ENCODE assay signal across 16 cellular contexts in genomic region chr2:169961911-169962310, GRCh38.
A peak's percentile ranks its signal among the peaks of the same experiment; 100 is the strongest.
DNase-seq lines count a peak whose midpoint lies in the region; ATAC-seq and TF ChIP-seq lines count a peak whose summit lies in the region.
"Had no signal": no experiment of that assay in that cellular context is flagged by ENCODE, and none has a peak within 500 bp of the region (broad histone marks: within the 10 kb centered on the region; RNA-seq: fewer than 3 reads in every experiment).

No MANE protein-coding gene starts in this region.

- peak; percentile 56 for DNase-seq in GM04504 (ENCODE audit: low read depth)
- peak; percentile 71 for DNase-seq in RPMI7951 (ENCODE audit: low read depth)
- DNase-seq in fibroblast of mammary gland (ENCODE audit: low read depth): peak; percentile 89
- DNase-seq in skeletal muscle cell (ENCODE audit: low read depth): peak; percentile 76
- DNase-seq in NCI-H2081 treated with DMSO at 0.1 percent for 48 hours (lab: John Stamatoyannopoulos, UW): no peak
- DNase-seq in NCI-H1694 treated with DMSO at 0.1 percent for 48 hours (lab: John Stamatoyannopoulos, UW): no peak
- no peak for DNase-seq in activated effector memory CD4-positive, alpha-beta T cell treated with Interleukin-2 at 50 U/mL for 16 hours
- DNase-seq: activated CD4-positive, CD25-positive, alpha-beta regulatory T cell treated with anti-CD3 and anti-CD28 coated beads, Interleukin-2, amount 50 U/mL, for 72 hours; activated T-cell treated with anti-CD3 and anti-CD28 coated beads, Interleukin-2, amount 50 U/mL, for 4 hours; Caco-2; midbrain; NCI-H1105; NCI-H524 treated with DMSO at 0.1 percent for 48 hours had no signal

- no peak overlapping the region for H3K4me3 ChIP-seq in fibroblast of mammary gland (ENCODE audit: control insufficient read depth, low read depth, low read length)
- H3K4me3 ChIP-seq in skeletal muscle cell (ENCODE audit: low read depth, low read length): no peak overlapping the region
- H3K4me3 ChIP-seq: SK-N-MC, suprapubic skin had no signal

- no peak for ATAC-seq in HG03571 (IDR thresholded peaks at IDR 0.05; ENCODE audit: unreplicated experiment)
- ATAC-seq: activated T-cell treated with anti-CD3 and anti-CD28 coated beads, Interleukin-2, amount 50 U/mL, for 4 hours had no signal

- TF ChIP-seq CTCF in fibroblast of mammary gland (conservative IDR thresholded peaks at IDR 0.05; ENCODE audit: control insufficient read depth, insufficient read depth, low read depth, low read length): no peak

Comparison
In these comparisons a context has a peak if more than half of its experiments do, and no peak if none do; other contexts are left out.
1. DNase-seq: peak in GM04504 (single experiment), RPMI7951 (single experiment), fibroblast of mammary gland (single experiment) and skeletal muscle cell (single experiment); none in NCI-H2081 treated with DMSO at 0.1 percent for 48 hours (single experiment), NCI-H1694 treated with DMSO at 0.1 percent for 48 hours (single experiment) and activated effector memory CD4-positive, alpha-beta T cell treated with Interleukin-2 at 50 U/mL for 16 hours (single experiment).